ENCODE assay signal across 10 cellular contexts in genomic region chr21:39088831-39089380, GRCh38.
DNase-seq lines count a peak whose midpoint lies in the region; ATAC-seq and TF ChIP-seq lines count a peak whose summit lies in the region.
"Had no signal": no experiment of that assay in that cellular context is flagged by ENCODE, and none has a peak within 500 bp of the region (broad histone marks: within the 10 kb centered on the region; RNA-seq: fewer than 3 reads in every experiment).

No MANE protein-coding gene starts in this region.

- CTCF ChIA-PET in activated naive CD4-positive, alpha-beta T cell treated with anti-CD3 and anti-CD28 coated beads for 36 hours (lab: Charles Lee), result no interaction called here

- H3K4me1 ChIP-seq in foreskin keratinocyte, result no peaks in the 10 kb centered on the region

- no peaks in the 10 kb centered on the region for H3K27me3 Mint-ChIP-seq in activated naive CD4-positive, alpha-beta T cell treated with anti-CD3 and anti-CD28 coated beads for 36 hours (ENCODE audit: low read depth)
- peaks cover 2% of the 10 kb centered on the region for H3K27me3 Mint-ChIP-seq in activated T-helper 2 cell treated with anti-CD3 and anti-CD28 coated beads, Interferon-gamma antibody, Interleukin-2, Interleukin-4, amounts not matched to agents 10 μg/mL and 5 μg/mL and 100 μg/mL, durations not matched to agents 14 hours and 24 hours and 36 hours (ENCODE audit: low read depth)
- H3K27me3 Mint-ChIP-seq in type B pancreatic cell, result peaks cover 8% of the 10 kb centered on the region

- TF ChIP-seq CTCF in foreskin keratinocyte (conservative IDR thresholded peaks at IDR 0.05) (peak; percentile 22), type B pancreatic cell (conservative IDR thresholded peaks at IDR 0.05) (no peak)

- no peaks in the 10 kb centered on the region for H3K27me3 ChIP-seq in foreskin keratinocyte

- no peaks in the 10 kb centered on the region for H3K36me3 Mint-ChIP-seq in activated naive CD4-positive, alpha-beta T cell treated with anti-CD3 and anti-CD28 coated beads for 36 hours (ENCODE audit: low read depth)
- H3K36me3 Mint-ChIP-seq in activated T-helper 2 cell treated with anti-CD3 and anti-CD28 coated beads, Interferon-gamma antibody, Interleukin-2, Interleukin-4, amounts not matched to agents 10 μg/mL and 5 μg/mL and 100 μg/mL, durations not matched to agents 14 hours and 24 hours and 36 hours (ENCODE audit: low read depth), result no peaks in the 10 kb centered on the region
- H3K36me3 Mint-ChIP-seq in type B pancreatic cell, result no peaks in the 10 kb centered on the region

- DNase-seq in activated naive CD4-positive, alpha-beta T cell treated with anti-CD3 and anti-CD28 coated beads for 36 hours, result peak; percentile 6
- DNase-seq in activated naive CD4-positive, alpha-beta T cell (lab: John Stamatoyannopoulos, UW), result no peak
- no peak for DNase-seq in activated T-helper 2 cell treated with anti-CD3 and anti-CD28 coated beads, Interferon-gamma antibody, Interleukin-2, Interleukin-4, amounts not matched to agents 10 μg/mL and 5 μg/mL and 100 μg/mL, durations not matched to agents 14 hours and 24 hours and 36 hours (ENCODE audit: low spot score)
- DNase-seq in foreskin keratinocyte (peak in 1 of 2 donors; percentile 46), type B pancreatic cell (ENCODE audit: extremely low spot score, unreplicated experiment) (no peak), LoVo (ENCODE audit: low spot score) (no peak)
- DNase-seq: erythroblast, RPMI8226 had no signal

- no peaks in the 10 kb centered on the region for H3K9me3 Mint-ChIP-seq in activated naive CD4-positive, alpha-beta T cell treated with anti-CD3 and anti-CD28 coated beads for 36 hours
- no peaks in the 10 kb centered on the region for H3K9me3 Mint-ChIP-seq in activated T-helper 2 cell treated with anti-CD3 and anti-CD28 coated beads, Interferon-gamma antibody, Interleukin-2, Interleukin-4, amounts not matched to agents 10 μg/mL and 5 μg/mL and 100 μg/mL, durations not matched to agents 14 hours and 24 hours and 36 hours
- no peaks in the 10 kb centered on the region for H3K9me3 Mint-ChIP-seq in type B pancreatic cell

- intact Hi-C loops in activated naive CD4-positive, alpha-beta T cell treated with anti-CD3 and anti-CD28 coated beads for 36 hours (cut with micrococcal nuclease), result no loop called here
- intact Hi-C loops in activated T-helper 2 cell treated with anti-CD3 and anti-CD28 coated beads, Interferon-gamma antibody, Interleukin-2, Interleukin-4, amounts not matched to agents 10 μg/mL and 5 μg/mL and 100 μg/mL, durations not matched to agents 14 hours and 24 hours and 36 hours (cut with micrococcal nuclease), result no loop called here

- H3K4me3 Mint-ChIP-seq in activated naive CD4-positive, alpha-beta T cell treated with anti-CD3 and anti-CD28 coated beads for 36 hours, result no peak overlapping the region
- no peak overlapping the region for H3K4me3 Mint-ChIP-seq in activated T-helper 2 cell treated with anti-CD3 and anti-CD28 coated beads, Interferon-gamma antibody, Interleukin-2, Interleukin-4, amounts not matched to agents 10 μg/mL and 5 μg/mL and 100 μg/mL, durations not matched to agents 14 hours and 24 hours and 36 hours (ENCODE audit: low read depth)
- no peak overlapping the region for H3K4me3 Mint-ChIP-seq in type B pancreatic cell

- H3K4me1 Mint-ChIP-seq in activated naive CD4-positive, alpha-beta T cell treated with anti-CD3 and anti-CD28 coated beads for 36 hours (ENCODE audit: low read depth), result no peaks in the 10 kb centered on the region
- no peaks in the 10 kb centered on the region for H3K4me1 Mint-ChIP-seq in activated T-helper 2 cell treated with anti-CD3 and anti-CD28 coated beads, Interferon-gamma antibody, Interleukin-2, Interleukin-4, amounts not matched to agents 10 μg/mL and 5 μg/mL and 100 μg/mL, durations not matched to agents 14 hours and 24 hours and 36 hours (ENCODE audit: low read depth)
- peaks cover 11% of the 10 kb centered on the region for H3K4me1 Mint-ChIP-seq in type B pancreatic cell (ENCODE audit: unreplicated experiment)

- H3K27ac Mint-ChIP-seq in activated naive CD4-positive, alpha-beta T cell treated with anti-CD3 and anti-CD28 coated beads for 36 hours, result no peak overlapping the region
- H3K27ac Mint-ChIP-seq in activated T-helper 2 cell treated with anti-CD3 and anti-CD28 coated beads, Interferon-gamma antibody, Interleukin-2, Interleukin-4, amounts not matched to agents 10 μg/mL and 5 μg/mL and 100 μg/mL, durations not matched to agents 14 hours and 24 hours and 36 hours, result peak overlapping the region; percentile 49
- peak overlapping the region; percentile 20 for H3K27ac Mint-ChIP-seq in type B pancreatic cell

- ATAC-seq in foreskin keratinocyte (peak; percentile 52), HG02884 (IDR thresholded peaks at IDR 0.05; ENCODE audit: unreplicated experiment) (no peak), GM19395 (IDR thresholded peaks at IDR 0.05; ENCODE audit: unreplicated experiment) (no peak)

- no peak overlapping the region for H3K27ac ChIP-seq in foreskin keratinocyte
